9 cellular contexts compared by ENCODE assay signal in genomic region chr1:37919277-37919676, GRCh38. TPM values are rescaled to one million over a fixed set of nuclear protein-coding genes. Genes with fewer than 3 reads are reported as not detected.
DNase-seq lines count a peak whose midpoint lies in the region; ATAC-seq and TF ChIP-seq lines count a peak whose summit lies in the region.
"Had no signal": no experiment of that assay in that cellular context is flagged by ENCODE, and none has a peak within 500 bp of the region (broad histone marks: within the 10 kb centered on the region; RNA-seq: fewer than 3 reads in every experiment).

No MANE protein-coding gene starts in this region.

- H3K4me3 Mint-ChIP-seq in mesothelial cell of epicardium: no peak overlapping the region

- no peak for ATAC-seq in HG02970 (IDR thresholded peaks at IDR 0.05; ENCODE audit: low FRiP score, unreplicated experiment)
- ATAC-seq in GM19324 (IDR thresholded peaks at IDR 0.05; ENCODE audit: low FRiP score, unreplicated experiment): no peak
- ATAC-seq in HG02610 (IDR thresholded peaks at IDR 0.05; ENCODE audit: unreplicated experiment): no peak

- H3K36me3 ChIP-seq in Karpas-422 (ENCODE audit: insufficient read depth, low read length): 0 out of 2 replicates have a peak, but pooled peaks cover 10% of the 10 kb centered on the region
- peaks cover 2% of the 10 kb centered on the region for H3K36me3 ChIP-seq in brain microvascular endothelial cell (replicated peaks)
- H3K36me3 ChIP-seq in esophagus muscularis mucosa: peaks cover 0 to 29% (median 15%) of the 10 kb centered on the region in 4 donors

- H3K79me2 ChIP-seq in Karpas-422 (ENCODE audit: low read length): peaks cover 88% of the 10 kb centered on the region

- TF ChIP-seq EP300 in esophagus muscularis mucosa (IDR thresholded peaks at IDR 0.05): no peak

- H2AFZ ChIP-seq in Karpas-422 (ENCODE audit: low read length): no peak overlapping the region

- in situ Hi-C loops in brain microvascular endothelial cell (cut with HindIII; ENCODE audit: low pct_ligation_motif_present, low sequenced_read_pairs): no loop called here

- H3K27ac ChIP-seq in Karpas-422 (ENCODE audit: low read length) (no peak overlapping the region), brain microvascular endothelial cell (no peak overlapping the region), esophagus muscularis mucosa (replicated peaks in 1 of 4) (no peak overlapping the region)

- peaks cover 3% of the 10 kb centered on the region; the same call in 1 of the 2 replicates for H3K9me3 ChIP-seq in Karpas-422 (ENCODE audit: low read length)
- H3K9me3 ChIP-seq in esophagus muscularis mucosa: no peaks in the 10 kb centered on the region

- no peaks in the 10 kb centered on the region for H3K9me3 Mint-ChIP-seq in mesothelial cell of epicardium

- H3K36me3 Mint-ChIP-seq in mesothelial cell of epicardium: no peaks in the 10 kb centered on the region

- H3K4me1 Mint-ChIP-seq in mesothelial cell of epicardium: no peaks in the 10 kb centered on the region

- H3K4me2 ChIP-seq in Karpas-422 (ENCODE audit: low read depth, low read length, poor library complexity, severe bottlenecking): no peak overlapping the region

- H3K27me3 ChIP-seq in Karpas-422 (ENCODE audit: low read length): no peaks in the 10 kb centered on the region
- no peaks in the 10 kb centered on the region for H3K27me3 ChIP-seq in brain microvascular endothelial cell (replicated peaks)
- no peaks in the 10 kb centered on the region for H3K27me3 ChIP-seq in esophagus muscularis mucosa

- no peak overlapping the region for H3K9ac ChIP-seq in Karpas-422 (ENCODE audit: low read length)

- no peak overlapping the region for H3K27ac Mint-ChIP-seq in mesothelial cell of epicardium

- DNase-seq in EH (ENCODE audit: low read depth) (peak; percentile 48), Karpas-422 (peak; percentile 79), brain microvascular endothelial cell (peak; percentile 34), mesothelial cell of epicardium (ENCODE audit: low spot score in 2 of 2, unreplicated experiment in 2 of 2) (no peak), esophagus muscularis mucosa (ENCODE audit: extremely low spot score) (no peak)
- DNase-seq: cerebellar nuclear complex had no signal

- H3K27me3 Mint-ChIP-seq in mesothelial cell of epicardium (ENCODE audit: low read depth): no peaks in the 10 kb centered on the region

- WGBS in esophagus muscularis mucosa: 100% methylated on average over 1 of the region's 1 CpG

- no peaks in the 10 kb centered on the region for H3K9me2 ChIP-seq in Karpas-422 (replicated peaks; ENCODE audit: insufficient read depth, low read length)

- peak; percentile 78 for TF ChIP-seq CTCF in brain microvascular endothelial cell (IDR thresholded peaks at IDR 0.05; ENCODE audit: low read depth, low read length, missing control alignments)
- peak; percentile 43 for TF ChIP-seq CTCF in mesothelial cell of epicardium (IDR thresholded peaks at IDR 0.05; ENCODE audit: unreplicated experiment)
- TF ChIP-seq CTCF in esophagus muscularis mucosa (IDR thresholded peaks at IDR 0.05): peak in 1 of 3 experiments; percentile 19

- H3K4me1 ChIP-seq in Karpas-422 (ENCODE audit: low read length) (peaks cover 33% of the 10 kb centered on the region), esophagus muscularis mucosa (peaks cover 16 to 34% (median 22%) of the 10 kb centered on the region in 4 donors)

- TF ChIP-seq POLR2A in esophagus muscularis mucosa (IDR thresholded peaks at IDR 0.05; ENCODE audit: low read depth): no peak

- no peaks in the 10 kb centered on the region for H4K20me1 ChIP-seq in Karpas-422 (ENCODE audit: insufficient read depth, low read depth, low read length)

- no peak overlapping the region for H3K4me3 ChIP-seq in Karpas-422 (ENCODE audit: low read length)
- H3K4me3 ChIP-seq in brain microvascular endothelial cell (ENCODE audit: low read depth, low read length): no peak overlapping the region
- H3K4me3 ChIP-seq in esophagus muscularis mucosa: no peak overlapping the region

- intact Hi-C loops in esophagus muscularis mucosa (cut with DNase I): no loop called here

RNA-seq across cellular contexts. Expression of gene INPP5B, which starts 27.6 kb away (rescaled TPM):
- total RNA-seq in Karpas-422 (2014; rRNA removed; shearing (Covaris generic); ENCODE audit: low replicate concordance): 45.7 and 47.0 TPM in 2 replicates
- total RNA-seq in mesothelial cell of epicardium (20.7 to 21.5 TPM (median 20.9 TPM) in 3 replicates), esophagus muscularis mucosa (10 to 100 TPM; 31.1 to 38.9 (median 36.8) TPM)

RNA-seq across cellular contexts. Expression of gene MTF1, which starts 59.9 kb away (rescaled TPM):
- 2.3 and 5.1 TPM in 2 replicates for total RNA-seq in Karpas-422 (2014; rRNA removed; shearing (Covaris generic); ENCODE audit: low replicate concordance)
- total RNA-seq in mesothelial cell of epicardium (12.8 to 18.0 TPM (median 14.3 TPM) in 3 replicates), esophagus muscularis mucosa (1 to 10 TPM; 4.0 to 7.4 (median 6.7) TPM)

Comparison
In these comparisons a context has a peak if more than half of its experiments do, and no peak if none do; other contexts are left out.
1. DNase-seq: peak in EH (single experiment), Karpas-422 (single experiment) and brain microvascular endothelial cell (single experiment); none in mesothelial cell of epicardium (0 of 2) and esophagus muscularis mucosa (single experiment).